28 cellular contexts compared by ENCODE assay signal in the genomic region with DNA sequence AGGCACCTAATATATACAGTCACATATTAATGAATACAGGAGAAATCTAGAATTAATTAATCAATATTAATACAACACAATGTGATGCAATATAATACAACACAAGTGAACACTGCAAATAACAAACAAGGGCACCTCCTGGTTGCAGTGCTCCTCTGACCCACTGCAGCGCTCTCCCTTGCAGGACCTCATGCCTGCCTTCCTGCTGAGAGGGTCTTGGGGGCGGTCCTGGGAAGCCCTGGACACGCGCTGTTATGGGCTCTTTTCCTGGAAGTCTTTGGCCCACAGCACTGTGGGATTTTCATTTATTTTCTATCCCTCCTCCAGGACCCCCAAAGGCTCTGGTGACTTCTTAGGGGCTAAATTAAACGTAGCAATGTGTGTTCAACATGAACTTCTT.
"Had no signal": no experiment of that assay in that cellular context is flagged by ENCODE, and none has a peak within 500 bp of the region (broad histone marks: within the 10 kb centered on the region; RNA-seq: fewer than 3 reads in every experiment).

No MANE protein-coding gene starts in this region.

- H3K4me3 ChIP-seq: adrenal gland, body of pancreas, breast epithelium, K562, SJCRH30, SK-N-MC had no signal

- H3K27me3 Mint-ChIP-seq: activated CD4-positive, alpha-beta T cell treated with anti-CD3 and anti-CD28 coated beads for 36 hours; activated CD4-positive, alpha-beta T cell treated with anti-CD3 and anti-CD28 coated beads, Interleukin-2, amount 10 ng/mL, durations not matched to agents 7 days and 5 days; activated naive CD4-positive, alpha-beta T cell treated with anti-CD3 and anti-CD28 coated beads, Interleukin-2, amount 50 U/mL, for 24 hours had no signal

- DNase-seq: activated CD4-positive, alpha-beta T cell treated with anti-CD3 and anti-CD28 coated beads for 36 hours; activated CD4-positive, alpha-beta T cell treated with anti-CD3 and anti-CD28 coated beads, Interleukin-2, amount 10 ng/mL, durations not matched to agents 7 days and 5 days; activated CD4-positive, alpha-beta T cell treated with anti-CD3 and anti-CD28 coated beads, Interleukin-2, amount 50 U/mL, for 48 hours; activated CD8-positive, alpha-beta memory T cell treated with anti-CD3 and anti-CD28 coated beads, Interleukin-2, amount 50 U/mL, for 4 hours; activated effector memory CD4-positive, alpha-beta T cell treated with Interleukin-2 at 50 U/mL for 16 hours; activated T-cell treated with anti-CD3 and anti-CD28 coated beads for 4 hours; activated T-cell treated with anti-CD3 and anti-CD28 coated beads, Interleukin-2, amount 50 U/mL, for 4 hours; adrenal gland; body of pancreas; NCI-H1105; NCI-H1436; NCI-H1694; NCI-H1930; NCI-H2081 treated with DMSO at 0.1 percent for 48 hours; NCI-H345; NCI-H524 treated with DMSO at 0.1 percent for 48 hours; SHP77; SJCRH30 had no signal

- H3K27me3 ChIP-seq: adrenal gland, body of pancreas, breast epithelium, SJCRH30 had no signal

- H3K4me3 Mint-ChIP-seq: activated CD4-positive, alpha-beta T cell treated with anti-CD3 and anti-CD28 coated beads for 36 hours; activated CD4-positive, alpha-beta T cell treated with anti-CD3 and anti-CD28 coated beads, Interleukin-2, amount 10 ng/mL, durations not matched to agents 7 days and 5 days; activated naive CD4-positive, alpha-beta T cell treated with anti-CD3 and anti-CD28 coated beads, Interleukin-2, amount 50 U/mL, for 24 hours; activated T-cell treated with anti-CD3 and anti-CD28 coated beads, Interleukin-2, amount 50 U/mL, for 4 hours; T-helper 1 cell treated with Interleukin-12 subunit alpha and Interleukin-12 subunit beta and Interleukin-4 antibody, amounts not matched to agents 30 μg/mL and 1 μg/mL, for 36 hours; T-helper 2 cell treated with Interferon-gamma antibody and Interleukin-4, amounts not matched to agents 5 μg/mL and 100 μg/mL, for 36 hours had no signal

- ATAC-seq: activated CD4-positive, alpha-beta T cell treated with anti-CD3 and anti-CD28 coated beads for 36 hours; activated CD4-positive, CD25-positive, alpha-beta regulatory T cell treated with anti-CD3 and anti-CD28 coated beads, Interleukin-2, amount 50 U/mL, for 24 hours; activated T-cell treated with anti-CD3 and anti-CD28 coated beads, Interleukin-2, amount 50 U/mL, for 4 hours; body of pancreas; K562; Panc1 had no signal

- H3K36me3 ChIP-seq: adrenal gland, breast epithelium, SJCRH30 had no signal

- H3K27ac Mint-ChIP-seq: activated CD4-positive, alpha-beta T cell treated with anti-CD3 and anti-CD28 coated beads for 36 hours; activated CD4-positive, alpha-beta T cell treated with anti-CD3 and anti-CD28 coated beads, Interleukin-2, amount 10 ng/mL, durations not matched to agents 7 days and 5 days; activated naive CD4-positive, alpha-beta T cell treated with anti-CD3 and anti-CD28 coated beads, Interleukin-2, amount 50 U/mL, for 24 hours; T-helper 1 cell treated with Interleukin-12 subunit alpha and Interleukin-12 subunit beta and Interleukin-4 antibody, amounts not matched to agents 30 μg/mL and 1 μg/mL, for 36 hours; T-helper 2 cell treated with Interferon-gamma antibody and Interleukin-4, amounts not matched to agents 5 μg/mL and 100 μg/mL, for 36 hours had no signal

- H3K4me1 Mint-ChIP-seq: activated CD4-positive, alpha-beta T cell treated with anti-CD3 and anti-CD28 coated beads for 36 hours; activated CD4-positive, alpha-beta T cell treated with anti-CD3 and anti-CD28 coated beads, Interleukin-2, amount 10 ng/mL, durations not matched to agents 7 days and 5 days; activated naive CD4-positive, alpha-beta T cell treated with anti-CD3 and anti-CD28 coated beads, Interleukin-2, amount 50 U/mL, for 24 hours had no signal

- FAIRE-seq: astrocyte, K562, TTC549 had no signal

- H3K36me3 Mint-ChIP-seq: activated naive CD4-positive, alpha-beta T cell treated with anti-CD3 and anti-CD28 coated beads, Interleukin-2, amount 50 U/mL, for 24 hours had no signal

- H3K4me1 ChIP-seq: adrenal gland, body of pancreas, breast epithelium, SJCRH30 had no signal

- H3K27ac ChIP-seq: adrenal gland, body of pancreas, breast epithelium, SJCRH30, SK-N-MC had no signal

- H3K9me3 ChIP-seq: adrenal gland, body of pancreas, breast epithelium, SJCRH30 had no signal
